8 cellular contexts compared by ENCODE assay signal in the genomic region with DNA sequence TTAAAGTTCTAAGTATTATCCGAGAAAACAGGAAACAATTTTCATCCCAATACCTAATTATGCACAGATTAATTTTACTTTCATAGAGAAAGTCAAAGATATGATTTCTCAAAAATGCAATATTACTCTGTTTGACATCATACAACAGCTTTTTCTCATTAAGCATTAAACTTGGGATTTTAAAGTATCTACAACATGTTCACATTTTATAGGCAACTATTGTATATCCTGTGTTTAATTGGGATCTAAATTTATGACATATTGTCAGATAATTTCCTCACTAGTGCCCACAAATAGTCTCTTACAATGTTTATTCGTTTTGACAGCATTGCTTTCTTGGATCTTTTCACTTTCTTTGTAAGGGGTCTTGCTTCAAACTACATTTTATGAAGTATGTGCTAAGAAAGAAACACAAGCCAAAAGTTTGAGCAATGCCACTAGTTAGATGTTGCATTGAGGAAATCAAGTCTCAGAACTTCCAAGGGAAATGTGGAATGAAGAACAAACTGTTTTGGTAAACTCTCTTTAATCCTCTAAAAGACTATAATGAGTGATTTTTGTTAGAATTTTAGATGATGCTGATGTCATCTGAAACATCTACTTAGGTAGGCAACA.
"Had no signal": no experiment of that assay in that cellular context is flagged by ENCODE, and none has a peak within 500 bp of the region (broad histone marks: within the 10 kb centered on the region; RNA-seq: fewer than 3 reads in every experiment).

No MANE protein-coding gene starts in this region.

- H2AFZ ChIP-seq: GM23248 had no signal

- ATAC-seq: HCT116, K562 had no signal

- H3K36me3 ChIP-seq: HAP-1 had no signal

- H3K9ac ChIP-seq: GM23248 had no signal

- DNase-seq: GM23248, GOT3, H7, HFFc6, IMR-90 had no signal

- H3K4me3 ChIP-seq: GM23248, HAP-1, K562 had no signal

- H3K27ac ChIP-seq: GM23248 had no signal
